ENCODE assay signal across 9 cellular contexts in the genomic region with DNA sequence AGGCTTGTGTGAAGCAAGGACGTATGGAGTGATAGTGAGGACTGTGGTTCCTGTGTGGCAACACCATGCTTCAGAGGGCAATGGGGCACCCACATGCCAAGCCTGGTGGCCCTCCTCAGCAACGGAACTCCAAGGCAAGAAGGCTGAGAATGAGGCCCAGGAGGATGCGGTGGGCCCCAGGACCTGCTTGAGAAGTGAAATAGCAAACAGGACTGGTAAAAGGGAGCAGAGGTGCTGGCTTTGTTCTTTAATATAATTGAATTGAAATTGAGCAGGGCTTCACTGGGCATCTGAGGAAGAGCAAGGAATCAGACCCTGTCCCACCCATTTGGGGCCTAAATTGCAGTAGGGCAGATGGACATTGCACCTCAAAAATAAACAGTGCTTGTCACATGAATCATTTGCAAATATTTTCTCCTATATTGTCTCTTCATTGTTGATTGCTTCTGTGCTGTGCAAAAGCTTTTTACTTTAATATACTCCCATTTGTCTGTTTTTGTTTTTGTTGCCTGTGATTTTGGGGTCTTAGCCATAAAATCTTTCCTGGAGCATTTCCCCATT. TPM values are rescaled to one million over a fixed set of nuclear protein-coding genes. Genes with fewer than 3 reads are reported as not detected.
A peak's percentile ranks its signal among the peaks of the same experiment; 100 is the strongest.
DNase-seq lines count a peak whose midpoint lies in the region; ATAC-seq and TF ChIP-seq lines count a peak whose summit lies in the region.
"Had no signal": no experiment of that assay in that cellular context is flagged by ENCODE, and none has a peak within 500 bp of the region (broad histone marks: within the 10 kb centered on the region; RNA-seq: fewer than 3 reads in every experiment).

No MANE protein-coding gene starts in this region.

- no peak for TF ChIP-seq CTCF in esophagus squamous epithelium (IDR thresholded peaks at IDR 0.05)
- TF ChIP-seq CTCF in mucosa of descending colon (IDR thresholded peaks at IDR 0.05) = no peak

- H3K36me3 ChIP-seq in esophagus squamous epithelium (no peaks in the 10 kb centered on the region), mucosa of descending colon (ENCODE audit: low read depth) (no peaks in the 10 kb centered on the region)

- no peaks in the 10 kb centered on the region for H3K9me3 Mint-ChIP-seq in activated CD4-positive, alpha-beta T cell treated with anti-CD3 and anti-CD28 coated beads, Interleukin-2, amount 10 ng/mL, durations not matched to agents 7 days and 5 days
- no peaks in the 10 kb centered on the region for H3K9me3 Mint-ChIP-seq in T-cell
- no peaks in the 10 kb centered on the region for H3K9me3 Mint-ChIP-seq in stimulated activated effector memory CD8-positive, alpha-beta T cell treated with anti-CD3 and anti-CD28 coated beads, Interleukin-12 subunit alpha, Interleukin-12 subunit beta, amount 100 ng/mL, for 72 hours

- TF ChIP-seq POLR2A in esophagus squamous epithelium (IDR thresholded peaks at IDR 0.05) = no peak

- H3K36me3 Mint-ChIP-seq in activated CD4-positive, alpha-beta T cell treated with anti-CD3 and anti-CD28 coated beads, Interleukin-2, amount 10 ng/mL, durations not matched to agents 7 days and 5 days (ENCODE audit: low read depth) = peaks cover 4% of the 10 kb centered on the region
- no peaks in the 10 kb centered on the region for H3K36me3 Mint-ChIP-seq in T-cell
- peaks cover 31% of the 10 kb centered on the region for H3K36me3 Mint-ChIP-seq in stimulated activated effector memory CD8-positive, alpha-beta T cell treated with anti-CD3 and anti-CD28 coated beads, Interleukin-12 subunit alpha, Interleukin-12 subunit beta, amount 100 ng/mL, for 72 hours

- H3K4me3 ChIP-seq in esophagus squamous epithelium (no peak overlapping the region), mucosa of descending colon (no peak overlapping the region)

- H3K4me1 Mint-ChIP-seq in activated CD4-positive, alpha-beta T cell treated with anti-CD3 and anti-CD28 coated beads, Interleukin-2, amount 10 ng/mL, durations not matched to agents 7 days and 5 days = peaks cover 22% of the 10 kb centered on the region
- H3K4me1 Mint-ChIP-seq in T-cell = peaks cover 23 to 25% (median 23%) of the 10 kb centered on the region in 3 donors
- peaks cover 15% of the 10 kb centered on the region for H3K4me1 Mint-ChIP-seq in stimulated activated effector memory CD8-positive, alpha-beta T cell treated with anti-CD3 and anti-CD28 coated beads, Interleukin-12 subunit alpha, Interleukin-12 subunit beta, amount 100 ng/mL, for 72 hours

- intact Hi-C loops in esophagus squamous epithelium (cut with DNase I) (no loop called here), mucosa of descending colon (cut with DNase I, micrococcal nuclease) (no loop called here)

- ATAC-seq in T-cell (replicated peaks in 1 of 4) (no peak), GM21825 (IDR thresholded peaks at IDR 0.05; ENCODE audit: unreplicated experiment) (no peak), mucosa of descending colon (no peak), GM21447 (IDR thresholded peaks at IDR 0.05; ENCODE audit: unreplicated experiment) (no peak)
- no peak for ATAC-seq in stimulated activated effector memory CD8-positive, alpha-beta T cell treated with anti-CD3 and anti-CD28 coated beads, Interleukin-12 subunit alpha, Interleukin-12 subunit beta, amount 100 ng/mL, for 72 hours

- POLR2A ChIA-PET in activated CD4-positive, alpha-beta T cell treated with anti-CD3 and anti-CD28 coated beads, Interleukin-2, amount 10 ng/mL, durations not matched to agents 7 days and 5 days (lab: Charles Lee) = no interaction called here
- POLR2A ChIA-PET in T-cell (lab: Charles Lee) = no interaction called here

- H3K4me3 Mint-ChIP-seq in activated CD4-positive, alpha-beta T cell treated with anti-CD3 and anti-CD28 coated beads, Interleukin-2, amount 10 ng/mL, durations not matched to agents 7 days and 5 days = peak overlapping the region; percentile 51
- peak overlapping the region in 2 of 3 donors; percentile 9 to 88 for H3K4me3 Mint-ChIP-seq in T-cell
- H3K4me3 Mint-ChIP-seq in stimulated activated effector memory CD8-positive, alpha-beta T cell treated with anti-CD3 and anti-CD28 coated beads, Interleukin-12 subunit alpha, Interleukin-12 subunit beta, amount 100 ng/mL, for 72 hours = peak overlapping the region; percentile 97

- DNase-seq in activated CD4-positive, alpha-beta T cell treated with anti-CD3 and anti-CD28 coated beads, Interleukin-2, amount 10 ng/mL, durations not matched to agents 7 days and 5 days = no peak
- DNase-seq in activated CD4-positive, alpha-beta T cell treated with anti-CD3 and anti-CD28 coated beads, Interleukin-2, amount 50 U/mL, for 4 hours = no peak
- no peak for DNase-seq in T-cell
- no peak for DNase-seq in esophagus squamous epithelium (lab: John Stamatoyannopoulos, UW)
- DNase-seq in stimulated activated effector memory CD8-positive, alpha-beta T cell treated with anti-CD3 and anti-CD28 coated beads, Interleukin-12 subunit alpha, Interleukin-12 subunit beta, amount 100 ng/mL, for 72 hours (ENCODE audit: low spot score in 2 of 2) = no peak
- DNase-seq in mucosa of descending colon = no peak
- DNase-seq: activated CD8-positive, alpha-beta memory T cell treated with anti-CD3 and anti-CD28 coated beads for 24 hours had no signal

- H3K4me1 ChIP-seq in esophagus squamous epithelium (peaks cover 10 to 25% (median 16%) of the 10 kb centered on the region in 3 donors), mucosa of descending colon (ENCODE audit: low read depth) (peaks cover 4% of the 10 kb centered on the region)

- no peaks in the 10 kb centered on the region for H3K9me3 ChIP-seq in esophagus squamous epithelium
- no peaks in the 10 kb centered on the region for H3K9me3 ChIP-seq in mucosa of descending colon

- WGBS in esophagus squamous epithelium, 2 donors = 65 to 78% methylated on average over 3 of the region's 3 CpGs

- peak overlapping the region; percentile 98 to 99 (median 99) for H3K27ac ChIP-seq in esophagus squamous epithelium

- CTCF ChIA-PET in activated CD4-positive, alpha-beta T cell treated with anti-CD3 and anti-CD28 coated beads, Interleukin-2, amount 10 ng/mL, durations not matched to agents 7 days and 5 days (lab: Charles Lee) = interaction anchor here (1.2 kb wide), 1 partner anchor 46 kb away, joined by 3 read pairs; no protein-coding TSS in a partner anchor
- CTCF ChIA-PET in T-cell (lab: Charles Lee) = interaction anchor here in 1 of 2 donors (0.6 kb wide), 1 partner anchor 25 kb away, joined by 3 read pairs; no protein-coding TSS in a partner anchor

- no peaks in the 10 kb centered on the region for H3K27me3 ChIP-seq in esophagus squamous epithelium

- H3K27me3 Mint-ChIP-seq in activated CD4-positive, alpha-beta T cell treated with anti-CD3 and anti-CD28 coated beads, Interleukin-2, amount 10 ng/mL, durations not matched to agents 7 days and 5 days = no peaks in the 10 kb centered on the region
- H3K27me3 Mint-ChIP-seq in T-cell = no peaks in the 10 kb centered on the region

- peak overlapping the region; percentile 98 for H3K27ac Mint-ChIP-seq in activated CD4-positive, alpha-beta T cell treated with anti-CD3 and anti-CD28 coated beads, Interleukin-2, amount 10 ng/mL, durations not matched to agents 7 days and 5 days
- H3K27ac Mint-ChIP-seq in T-cell = peak overlapping the region; percentile 88 to 89
- H3K27ac Mint-ChIP-seq in stimulated activated effector memory CD8-positive, alpha-beta T cell treated with anti-CD3 and anti-CD28 coated beads, Interleukin-12 subunit alpha, Interleukin-12 subunit beta, amount 100 ng/mL, for 72 hours = peak overlapping the region; percentile 93

RNA-seq across cellular contexts. Expression of a gene that starts 2.3 kb away (rescaled TPM):
- 1 to 10 TPM; 7.9 to 8.5 TPM for total RNA-seq in activated CD4-positive, alpha-beta T cell treated with anti-CD3 and anti-CD28 coated beads, Interleukin-2, amount 10 ng/mL, durations not matched to agents 7 days and 5 days
- total RNA-seq in T-cell (10 to 100 TPM in 3 of 5 donors, 1 to 10 TPM in 2; 4.0 to 16.9 (median 14.1) TPM), esophagus squamous epithelium (1 to 10 TPM; 2.5 to 4.1 (median 3.8) TPM), mucosa of descending colon (1 to 10 TPM; 4.8 to 7.9 (median 7.8) TPM)

RNA-seq across cellular contexts. Expression of a gene that starts 3.2 kb away (rescaled TPM):
- total RNA-seq in activated CD4-positive, alpha-beta T cell treated with anti-CD3 and anti-CD28 coated beads, Interleukin-2, amount 10 ng/mL, durations not matched to agents 7 days and 5 days = 100 to 1,000 TPM; 116 to 121 TPM
- total RNA-seq in T-cell (10 to 100 TPM; 67.1 to 73.4 (median 69.2) TPM), esophagus squamous epithelium (10 to 100 TPM; 22.2 to 54.0 (median 37.0) TPM), mucosa of descending colon (10 to 100 TPM; 36.3 to 56.5 (median 48.2) TPM)

RNA-seq across cellular contexts. Expression of a gene that starts 30.4 kb away (rescaled TPM):
- 10 to 100 TPM; 14.2 to 16.5 TPM for total RNA-seq in activated CD4-positive, alpha-beta T cell treated with anti-CD3 and anti-CD28 coated beads, Interleukin-2, amount 10 ng/mL, durations not matched to agents 7 days and 5 days
- total RNA-seq in T-cell (10 to 100 TPM; 10.2 to 23.5 (median 19.5) TPM), esophagus squamous epithelium (1 to 10 TPM in 2 of 4 donors, under 1 TPM in 1, not detected in 1; 0.45 to 7.6 (median 3.1) TPM), mucosa of descending colon (10 to 100 TPM in 2 of 3 donors, 1 to 10 TPM in 1; 3.5 to 21.2 (median 10.2) TPM)

RNA-seq across cellular contexts. Expression of a gene that starts 40.0 kb away (rescaled TPM):
- 10 to 100 TPM; 72.9 to 83.2 TPM for total RNA-seq in activated CD4-positive, alpha-beta T cell treated with anti-CD3 and anti-CD28 coated beads, Interleukin-2, amount 10 ng/mL, durations not matched to agents 7 days and 5 days
- total RNA-seq in T-cell (10 to 100 TPM; 53.3 to 98.2 (median 80.0) TPM), esophagus squamous epithelium (10 to 100 TPM; 42.5 to 92.5 (median 87.6) TPM), mucosa of descending colon (10 to 100 TPM; 52.2 to 72.3 (median 68.9) TPM)

RNA-seq across cellular contexts. Expression of a gene that starts 44.9 kb away (rescaled TPM):
- total RNA-seq in activated CD4-positive, alpha-beta T cell treated with anti-CD3 and anti-CD28 coated beads, Interleukin-2, amount 10 ng/mL, durations not matched to agents 7 days and 5 days = 100 to 1,000 TPM; 107 to 112 TPM
- 100 to 1,000 TPM in 1 of 5 donors, 10 to 100 TPM in 4; 66.5 to 102 (median 85.0) TPM for total RNA-seq in T-cell
- 100 to 1,000 TPM in 2 of 4 donors, 10 to 100 TPM in 2; 73.5 to 117 (median 96.8) TPM for total RNA-seq in esophagus squamous epithelium
- total RNA-seq in mucosa of descending colon = 10 to 100 TPM; 66.5 to 96.0 (median 85.2) TPM
